ENCODE assay signal across 12 cellular contexts in the genomic region with DNA sequence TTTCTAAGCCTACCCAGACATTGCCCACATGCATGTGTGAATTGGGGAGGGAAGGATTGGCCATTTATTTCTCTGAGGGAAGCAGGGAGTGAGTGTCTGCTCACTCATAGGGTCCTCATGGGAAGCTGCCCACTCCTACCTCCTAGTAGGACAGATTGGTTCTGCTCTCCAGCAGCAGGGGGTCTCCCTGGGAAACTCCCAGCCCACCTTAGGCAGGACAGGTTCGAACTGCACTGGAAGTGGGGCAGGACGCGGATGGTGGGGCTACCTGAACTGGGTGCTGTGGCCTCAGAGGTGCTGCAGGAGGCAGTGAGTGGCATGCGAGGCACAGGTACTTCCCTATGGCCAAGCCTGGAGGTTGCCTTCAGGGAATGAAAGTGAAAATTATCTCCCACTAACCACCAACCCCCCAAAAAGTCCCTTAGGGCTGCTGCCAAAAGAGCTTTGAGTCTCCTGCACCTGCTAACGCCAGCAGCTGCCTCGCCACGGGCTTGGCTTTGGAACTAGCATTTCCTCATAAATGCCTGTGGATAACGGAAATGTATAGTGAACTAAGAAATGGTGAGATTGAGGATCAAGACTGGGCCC.
DNase-seq lines count a peak whose midpoint lies in the region; ATAC-seq, FAIRE-seq and TF ChIP-seq lines count a peak whose summit lies in the region.
"Had no signal": no experiment of that assay in that cellular context is flagged by ENCODE, and none has a peak within 500 bp of the region (broad histone marks: within the 10 kb centered on the region; RNA-seq: fewer than 3 reads in every experiment).

No MANE protein-coding gene starts in this region.

- no peaks in the 10 kb centered on the region for H3K27me3 ChIP-seq in GM06990 (replicated peaks; ENCODE audit: control insufficient read depth, insufficient read depth, low read length)
- peaks cover 0 to 13% (median 0%) of the 10 kb centered on the region in 45 donors for H3K27me3 ChIP-seq in dorsolateral prefrontal cortex
- no peaks in the 10 kb centered on the region for H3K27me3 ChIP-seq in right cardiac atrium (ENCODE audit: control insufficient read depth, insufficient read depth)
- peaks cover 0 to 4% of the 10 kb centered on the region in 2 donors for H3K27me3 ChIP-seq in right atrium auricular region
- H3K27me3 ChIP-seq in pancreas: no peaks in the 10 kb centered on the region

- H3K27ac ChIP-seq in dorsolateral prefrontal cortex (peak overlapping the region in 14 of 59 donors; percentile 40 to 90 (median 80)), right cardiac atrium (ENCODE audit: low read length) (no peak overlapping the region), right atrium auricular region (no peak overlapping the region), pancreas (no peak overlapping the region)

- ATAC-seq in GM19025 (IDR thresholded peaks at IDR 0.05; ENCODE audit: low read depth, unreplicated experiment): peak; percentile 59
- ATAC-seq in HG03378 (IDR thresholded peaks at IDR 0.05; ENCODE audit: unreplicated experiment): peak; percentile 61
- no peak for ATAC-seq in right cardiac atrium
- no peak for ATAC-seq in pancreas
- ATAC-seq: Panc1 had no signal

- H3K9me3 ChIP-seq in right cardiac atrium (ENCODE audit: control insufficient read depth, low read length): no peaks in the 10 kb centered on the region
- no peaks in the 10 kb centered on the region for H3K9me3 ChIP-seq in right atrium auricular region
- no peaks in the 10 kb centered on the region for H3K9me3 ChIP-seq in pancreas

- intact Hi-C loops in dorsolateral prefrontal cortex (cut with DNase I): loop anchor here in 1 of 2 donors (5.0 kb wide), 1 partner anchor 66 kb away; no protein-coding TSS in a partner anchor
- intact Hi-C loops in right cardiac atrium (cut with DNase I): no loop called here
- intact Hi-C loops in pancreas (cut with DNase I): loop anchor here in 2 of 3 donors (10.0 kb wide), 2 partner anchors 99 to 109 kb away; no protein-coding TSS in a partner anchor

- H3K36me3 ChIP-seq in GM06990 (ENCODE audit: control insufficient read depth, insufficient read depth, low read length) (no peaks in the 10 kb centered on the region), right atrium auricular region (no peaks in the 10 kb centered on the region), pancreas (no peaks in the 10 kb centered on the region)

- H3K4me1 ChIP-seq in right cardiac atrium (ENCODE audit: control insufficient read depth, insufficient read depth, low read length): no peaks in the 10 kb centered on the region
- peaks cover 0 to 17% of the 10 kb centered on the region in 2 donors for H3K4me1 ChIP-seq in right atrium auricular region
- no peaks in the 10 kb centered on the region for H3K4me1 ChIP-seq in pancreas

- no peak overlapping the region for H3K4me3 Mint-ChIP-seq in immature natural killer cell
- H3K4me3 Mint-ChIP-seq: mesothelial cell of epicardium had no signal

- no peaks in the 10 kb centered on the region for H3K36me3 Mint-ChIP-seq in immature natural killer cell
- H3K36me3 Mint-ChIP-seq: mesothelial cell of epicardium had no signal

- H3K27me3 Mint-ChIP-seq in immature natural killer cell (ENCODE audit: low read depth in 3 of 3): peaks cover 4 to 20% (median 11%) of the 10 kb centered on the region in 3 donors

- peak; percentile 36 for DNase-seq in GM06990 (ENCODE audit: extremely low read depth, insufficient read length)
- peak in 1 of 10 donors; percentile 18 for DNase-seq in dorsolateral prefrontal cortex
- no peak for DNase-seq in right cardiac atrium
- no peak for DNase-seq in right atrium auricular region (ENCODE audit: low spot score)
- DNase-seq in immature natural killer cell: no peak
- no peak for DNase-seq in pancreas
- DNase-seq: Karpas-422, trophoblast cell had no signal

- H3K4me3 ChIP-seq in GM06990 (replicated peaks; ENCODE audit: low read depth, low read length): no peak overlapping the region
- H3K4me3 ChIP-seq in dorsolateral prefrontal cortex: peak overlapping the region in 51 of 59 donors; percentile 8 to 80 (median 69)
- no peak overlapping the region for H3K4me3 ChIP-seq in right cardiac atrium (ENCODE audit: low read length)
- H3K4me3 ChIP-seq in right atrium auricular region: no peak overlapping the region
- H3K4me3 ChIP-seq in pancreas: no peak overlapping the region

- no peaks in the 10 kb centered on the region for H3K9me3 Mint-ChIP-seq in immature natural killer cell

- WGBS in right cardiac atrium: 82% methylated on average over 8 of the region's 8 CpGs
- 90 to 92% methylated on average over 8 of the region's 8 CpGs for WGBS in pancreas, 2 donors

- no peak for FAIRE-seq in pancreas (lab: Jason Lieb, UNC)

- TF ChIP-seq CTCF in GM06990 (IDR thresholded peaks at IDR 0.05; ENCODE audit: insufficient read depth, low read length, poor library complexity, severe bottlenecking): peak; percentile 32
- TF ChIP-seq CTCF in dorsolateral prefrontal cortex (IDR thresholded peaks at IDR 0.05 in 54 of 56, conservative IDR thresholded peaks at IDR 0.05 in 2 of 56; ENCODE audit: low read depth in 1 of 56, partially characterized antibody in 56 of 56): no peak
- no peak for TF ChIP-seq CTCF in right atrium auricular region (IDR thresholded peaks at IDR 0.05)
- no peak for TF ChIP-seq CTCF in pancreas (IDR thresholded peaks at IDR 0.05)

- H3K4me1 Mint-ChIP-seq in immature natural killer cell: peaks cover 0 to 8% of the 10 kb centered on the region in 2 donors

- H3K27ac Mint-ChIP-seq in immature natural killer cell: no peak overlapping the region
- H3K27ac Mint-ChIP-seq: mesothelial cell of epicardium had no signal

Comparison
In these comparisons a context has a peak if more than half of its experiments do, and no peak if none do; other contexts are left out.
1. H3K4me3 ChIP-seq: peak in dorsolateral prefrontal cortex (51 of 59); none in GM06990 (single experiment), right cardiac atrium (single experiment), right atrium auricular region (0 of 2) and pancreas (0 of 4).
2. ATAC-seq: peak in GM19025 (single experiment) and HG03378 (single experiment); none in right cardiac atrium (0 of 2) and pancreas (0 of 4).
3. intact Hi-C loops: an anchor here in pancreas (10.0 kb wide); none called in right cardiac atrium.